Comparison of ENCODE assay signal across 7 cellular contexts in genomic region chr1:234893725-234894630, GRCh38.
DNase-seq lines count a peak whose midpoint lies in the region; ATAC-seq, FAIRE-seq and TF ChIP-seq lines count a peak whose summit lies in the region.

No MANE protein-coding gene starts in this region.

- H3K4me2 ChIP-seq in GM23248 (ENCODE audit: unreplicated experiment) (peak overlapping the region; percentile 27), astrocyte (ENCODE audit: low read length) (peak overlapping the region; percentile 28)

- peak overlapping the region; percentile 30; the same call in 1 of the 2 replicates for H3K9ac ChIP-seq in GM23248
- H3K9ac ChIP-seq in astrocyte (ENCODE audit: low read length), result peak overlapping the region; percentile 50

- FAIRE-seq in astrocyte (lab: Jason Lieb, UNC), result no peak
- no peak for FAIRE-seq in GM19239 (lab: Jason Lieb, UNC)

- H3K36me3 Mint-ChIP-seq in astrocyte (ENCODE audit: low read depth, unreplicated experiment), result no peaks in the 10 kb centered on the region

- H3K4me1 Mint-ChIP-seq in astrocyte (ENCODE audit: low read depth, unreplicated experiment), result peaks cover 17% of the 10 kb centered on the region

- DNase-seq in GM23248, result peak; percentile 91
- DNase-seq in NCI-H2107 (lab: John Stamatoyannopoulos, UW), result peak; percentile 32
- DNase-seq in astrocyte (ENCODE audit: low read depth), result peak; percentile 80
- peak; percentile 88 for DNase-seq in renal cortical epithelial cell (ENCODE audit: low read depth)
- no peak for DNase-seq in coronary artery (ENCODE audit: low spot score)
- no peak for DNase-seq in GM19239 (ENCODE audit: insufficient read length, low spot score)

- no peaks in the 10 kb centered on the region for H3K36me3 ChIP-seq in GM23248 (ENCODE audit: low read depth)
- H3K36me3 ChIP-seq in astrocyte (ENCODE audit: insufficient read depth, low read length), result no peaks in the 10 kb centered on the region

- peaks cover 3% of the 10 kb centered on the region for H3K9me3 Mint-ChIP-seq in astrocyte (ENCODE audit: unreplicated experiment)

- TF ChIP-seq CTCF in astrocyte (IDR thresholded peaks at IDR 0.05; ENCODE audit: insufficient read depth, low read depth, low read length) (no peak), coronary artery (IDR thresholded peaks at IDR 0.05) (no peak)

- no peak for ATAC-seq in HG03571 (IDR thresholded peaks at IDR 0.05; ENCODE audit: unreplicated experiment)

- in situ Hi-C loops in GM23248 (cut with MboI), result no loop called here

- peaks cover 3% of the 10 kb centered on the region for H3K27me3 Mint-ChIP-seq in astrocyte (ENCODE audit: low read depth, unreplicated experiment)

- H3K27ac ChIP-seq in GM23248 (peak overlapping the region; percentile 13; the same call in 1 of the 2 replicates), astrocyte (ENCODE audit: low read depth, low read length) (peak overlapping the region; percentile 75), coronary artery (no peak overlapping the region)

- no peaks in the 10 kb centered on the region for H3K79me2 ChIP-seq in GM23248 (ENCODE audit: insufficient read depth)
- no peaks in the 10 kb centered on the region for H3K79me2 ChIP-seq in astrocyte (ENCODE audit: insufficient read depth, low read length)

- H3K27me3 ChIP-seq in GM23248 (replicated peaks; ENCODE audit: insufficient read depth) (no peaks in the 10 kb centered on the region), astrocyte (ENCODE audit: insufficient read depth, low read length) (no peaks in the 10 kb centered on the region)

- peaks cover 19% of the 10 kb centered on the region for H3K4me1 ChIP-seq in GM23248 (ENCODE audit: insufficient read depth)
- H3K4me1 ChIP-seq in astrocyte (ENCODE audit: insufficient read depth, low read length), result peaks cover 31% of the 10 kb centered on the region

- no peaks in the 10 kb centered on the region; the same call in 1 of the 2 replicates for H3F3A ChIP-seq in GM23248 (ENCODE audit: insufficient read depth)

- peak overlapping the region; percentile 20 for H3K27ac Mint-ChIP-seq in astrocyte (ENCODE audit: unreplicated experiment)

- H3K9me3 ChIP-seq in GM23248 (ENCODE audit: low read depth), result no peaks in the 10 kb centered on the region
- H3K9me3 ChIP-seq in astrocyte (ENCODE audit: insufficient read depth, low read depth, low read length), result no peaks in the 10 kb centered on the region

- 28% methylated on average over 11 of the region's 11 CpGs for WGBS in GM23248 (ENCODE audit: low coverage in 1 of 2, low lambda C conversion rate in 2 of 2, missing lambda C conversion rate in 2 of 2), 2 experiments

- no peak overlapping the region for H3K4me3 Mint-ChIP-seq in astrocyte (ENCODE audit: unreplicated experiment)

- H3K4me3 ChIP-seq in GM23248, result no peak overlapping the region
- no peak overlapping the region for H3K4me3 ChIP-seq in astrocyte (ENCODE audit: insufficient read depth, low read depth, low read length)
- H3K4me3 ChIP-seq in coronary artery, result no peak overlapping the region

- H2AFZ ChIP-seq in GM23248 (peak overlapping the region; percentile 63), astrocyte (ENCODE audit: low read depth, low read length) (peak overlapping the region; percentile 36)

- H4K20me1 ChIP-seq in GM23248 (ENCODE audit: insufficient read depth), result no peaks in the 10 kb centered on the region
- H4K20me1 ChIP-seq in astrocyte (ENCODE audit: insufficient read depth, low read length), result no peaks in the 10 kb centered on the region

- no peaks in the 10 kb centered on the region for H3K9me2 ChIP-seq in GM23248 (ENCODE audit: insufficient read depth)

Comparison
In these comparisons a context has a peak if more than half of its experiments do, and no peak if none do; other contexts are left out.
1. DNase-seq: peak in GM23248 (single experiment), NCI-H2107 (single experiment), astrocyte (single experiment) and renal cortical epithelial cell (single experiment); none in coronary artery (single experiment) and GM19239 (single experiment).
2. H3K27ac ChIP-seq: peak in GM23248 (single experiment) and astrocyte (single experiment); none in coronary artery (0 of 2).